Comparison of ENCODE assay signal across 7 cellular contexts in the genomic region with DNA sequence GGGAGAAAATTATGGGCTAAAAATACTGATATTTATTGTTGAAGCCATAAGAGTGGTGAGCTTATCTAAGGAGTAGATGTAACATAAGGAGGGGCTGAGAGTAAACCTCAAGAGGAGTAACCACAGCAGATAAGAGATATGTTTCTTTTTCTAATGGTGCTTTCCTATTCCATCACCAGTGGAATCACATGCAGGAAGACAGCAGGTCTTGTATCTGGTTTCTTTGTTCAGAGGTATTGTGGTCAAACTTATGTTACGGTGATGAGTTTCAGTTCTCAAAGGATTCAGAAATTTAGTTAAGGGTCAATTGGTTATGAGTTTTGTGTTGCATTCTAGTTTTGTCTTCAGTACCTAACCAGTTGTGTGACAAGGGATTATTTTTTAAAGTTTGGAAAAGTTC.
ATAC-seq lines count a peak whose summit lies in the region.

No MANE protein-coding gene starts in this region.

- ATAC-seq in GM18519 (IDR thresholded peaks at IDR 0.05; ENCODE audit: low FRiP score, unreplicated experiment) (peak; percentile 58), GM19372 (IDR thresholded peaks at IDR 0.05; ENCODE audit: low read depth, unreplicated experiment) (peak; percentile 92), GM21390 (IDR thresholded peaks at IDR 0.05; ENCODE audit: unreplicated experiment) (peak; percentile 46), HG02610 (IDR thresholded peaks at IDR 0.05; ENCODE audit: unreplicated experiment) (peak; percentile 94), HG02798 (IDR thresholded peaks at IDR 0.05; ENCODE audit: poor library complexity, unreplicated experiment) (peak; percentile 68), HG03175 (IDR thresholded peaks at IDR 0.05; ENCODE audit: unreplicated experiment) (peak; percentile 55), HG03460 (IDR thresholded peaks at IDR 0.05; ENCODE audit: unreplicated experiment) (peak; percentile 77)

Comparison
In these comparisons a context has a peak if more than half of its experiments do, and no peak if none do; other contexts are left out.
1. Peak in every context shown above with its lines: ATAC-seq.